ENCODE assay signal across 8 cellular contexts in genomic region chr12:49842519-49843352, GRCh38. TPM values are rescaled to one million over a fixed set of nuclear protein-coding genes. Genes with fewer than 3 reads are reported as not detected.
DNase-seq lines count a peak whose midpoint lies in the region; ATAC-seq and TF ChIP-seq lines count a peak whose summit lies in the region.

TSS of gene BCDIN3D (minus strand) at chr12:49843106. CDS start at chr12:49843087, 19 bp downstream.

- H3K4me3 ChIP-seq in PC-9 (peak within 1 kb of the TSS; percentile 69), esophagus muscularis mucosa (peak within 1 kb of the TSS; percentile 68 to 76 (median 70))

- TF ChIP-seq CTCF in PC-9 (conservative IDR thresholded peaks at IDR 0.05) (no peak), esophagus muscularis mucosa (IDR thresholded peaks at IDR 0.05) (no peak)

- POLR2A ChIA-PET in PC-9 (lab: Charles Lee; ENCODE audit: unreplicated experiment), result interaction anchor here (0.6 to 0.7 kb wide), 5 partner anchors 14 to 755 kb away, joined by 4 to 7 read pairs (median 6); partner anchors contain the start of gene NCKAP5L

- H2AFZ ChIP-seq in PC-9, result peak within 1 kb of the TSS; percentile 90

- no peaks in the 10 kb centered on the region for H3K9me3 Mint-ChIP-seq in naive B cell
- no peaks in the 10 kb centered on the region for H3K9me3 Mint-ChIP-seq in stimulated activated effector memory CD8-positive, alpha-beta T cell treated with anti-CD3 and anti-CD28 coated beads, Interleukin-12 subunit alpha, Interleukin-12 subunit beta, amount 100 ng/mL, for 72 hours

- H3K27me3 ChIP-seq in PC-9 (ENCODE audit: insufficient read depth, low read depth), result no peaks in the 10 kb centered on the region
- peaks cover 0 to 8% (median 0%) of the 10 kb centered on the region in 4 donors for H3K27me3 ChIP-seq in esophagus muscularis mucosa

- in situ Hi-C loops in KBM-7 (cut with MboI; ENCODE audit: low pct_unique_long_range_greater_than_20kb, low sequenced_read_pairs), result no loop called here

- WGBS in esophagus muscularis mucosa, result 1% methylated on average over 42 of the region's 55 CpGs

- H4K20me1 ChIP-seq in PC-9 (ENCODE audit: insufficient read depth), result no peaks in the 10 kb centered on the region

- peak; percentile 75 for ATAC-seq in GM21723 (IDR thresholded peaks at IDR 0.05; ENCODE audit: unreplicated experiment)
- ATAC-seq in naive B cell (ENCODE audit: low read depth in 2 of 2), result peak; percentile 93 to 94
- peak; percentile 94 for ATAC-seq in stimulated activated effector memory CD8-positive, alpha-beta T cell treated with anti-CD3 and anti-CD28 coated beads, Interleukin-12 subunit alpha, Interleukin-12 subunit beta, amount 100 ng/mL, for 72 hours

- DNase-seq in DMS53 (lab: John Stamatoyannopoulos, UW), result peak; percentile 97
- peak; percentile 94 for DNase-seq in KBM-7
- DNase-seq in PC-9, result peak; percentile 89 to 92
- peak; percentile 96 to 97 for DNase-seq in activated T-cell treated with anti-CD3 and anti-CD28 coated beads, Interleukin-2, amount 50 U/mL, for 48 hours
- peak; percentile 98 for DNase-seq in esophagus muscularis mucosa (ENCODE audit: extremely low spot score)
- DNase-seq in naive B cell, result peak; percentile 89
- DNase-seq in stimulated activated effector memory CD8-positive, alpha-beta T cell treated with anti-CD3 and anti-CD28 coated beads, Interleukin-12 subunit alpha, Interleukin-12 subunit beta, amount 100 ng/mL, for 72 hours (ENCODE audit: low spot score in 2 of 2), result peak; percentile 92 to 96

- intact Hi-C loops in PC-9 (cut with micrococcal nuclease; ENCODE audit: unreplicated experiment) (loop anchor here (1.0 to 2.0 kb wide), 4 partner anchors 24 to 269 kb away; partner anchors contain the start of gene ASIC1), esophagus muscularis mucosa (cut with DNase I) (no loop called here)

- peak within 1 kb of the TSS; percentile 77 for H3K27ac ChIP-seq in PC-9
- H3K27ac ChIP-seq in esophagus muscularis mucosa (replicated peaks in 1 of 4), result peak within 1 kb of the TSS; percentile 83 to 87 (median 86)

- H3F3A ChIP-seq in PC-9 (ENCODE audit: insufficient read depth, low read depth), result peaks cover 42% of the 10 kb centered on the region

- BruUV-seq in PC-9 (replicated peaks; lab: Mats Ljungman, UMichigan), result TSS peak; percentile 86

- H3K9me2 ChIP-seq in PC-9 (ENCODE audit: insufficient read depth), result no peaks in the 10 kb centered on the region

- peak within 1 kb of the TSS; percentile 81 to 98 (median 95) for H3K4me3 Mint-ChIP-seq in naive B cell
- peak within 1 kb of the TSS; percentile 91 for H3K4me3 Mint-ChIP-seq in stimulated activated effector memory CD8-positive, alpha-beta T cell treated with anti-CD3 and anti-CD28 coated beads, Interleukin-12 subunit alpha, Interleukin-12 subunit beta, amount 100 ng/mL, for 72 hours

- H3K27ac Mint-ChIP-seq in naive B cell, result peak within 1 kb of the TSS; percentile 83 to 98 (median 94)
- peak within 1 kb of the TSS; percentile 95 for H3K27ac Mint-ChIP-seq in stimulated activated effector memory CD8-positive, alpha-beta T cell treated with anti-CD3 and anti-CD28 coated beads, Interleukin-12 subunit alpha, Interleukin-12 subunit beta, amount 100 ng/mL, for 72 hours

- CTCF ChIA-PET in PC-9 (lab: Charles Lee), result interaction anchor here (0.8 kb wide), 1 partner anchor 196 kb away, joined by 3 read pairs; no protein-coding TSS in a partner anchor

- peaks cover 27 to 41% (median 39%) of the 10 kb centered on the region in 3 donors for H3K4me1 Mint-ChIP-seq in naive B cell
- peaks cover 42% of the 10 kb centered on the region for H3K4me1 Mint-ChIP-seq in stimulated activated effector memory CD8-positive, alpha-beta T cell treated with anti-CD3 and anti-CD28 coated beads, Interleukin-12 subunit alpha, Interleukin-12 subunit beta, amount 100 ng/mL, for 72 hours

- no peak for TF ChIP-seq EP300 in esophagus muscularis mucosa (IDR thresholded peaks at IDR 0.05)

- no peaks in the 10 kb centered on the region for H3K27me3 Mint-ChIP-seq in naive B cell

- peaks cover 14% of the 10 kb centered on the region for H3K79me2 ChIP-seq in PC-9 (ENCODE audit: low read depth)

- H3K9me3 ChIP-seq in PC-9 (ENCODE audit: insufficient read depth, low read depth) (no peaks in the 10 kb centered on the region), esophagus muscularis mucosa (no peaks in the 10 kb centered on the region)

- peak within 1 kb of the TSS; percentile 88 for H3K4me2 ChIP-seq in PC-9

- no peaks in the 10 kb centered on the region for H3K36me3 Mint-ChIP-seq in naive B cell
- H3K36me3 Mint-ChIP-seq in stimulated activated effector memory CD8-positive, alpha-beta T cell treated with anti-CD3 and anti-CD28 coated beads, Interleukin-12 subunit alpha, Interleukin-12 subunit beta, amount 100 ng/mL, for 72 hours, result peaks cover 13% of the 10 kb centered on the region

- peak; percentile 4 for TF ChIP-seq POLR2A in esophagus muscularis mucosa (IDR thresholded peaks at IDR 0.05; ENCODE audit: low read depth)

- H3K36me3 ChIP-seq in PC-9 (ENCODE audit: low read depth), result no peaks in the 10 kb centered on the region
- H3K36me3 ChIP-seq in esophagus muscularis mucosa, result peaks cover 0 to 5% (median 0%) of the 10 kb centered on the region in 4 donors

- H3K4me1 ChIP-seq in PC-9 (replicated peaks; ENCODE audit: insufficient read depth) (peaks cover 21% of the 10 kb centered on the region), esophagus muscularis mucosa (peaks cover 17 to 23% (median 20%) of the 10 kb centered on the region in 4 donors)

RNA-seq across cellular contexts. Expression of gene BCDIN3D, which starts in this region (rescaled TPM):
- total RNA-seq in PC-9 (2021) (2.5 and 4.7 TPM in 2 replicates), esophagus muscularis mucosa (1 to 10 TPM; 2.2 to 6.2 (median 5.5) TPM)
- 10 to 100 TPM in 1 of 6 donors, 1 to 10 TPM in 5; 7.2 to 10.7 (median 9.0) TPM for polyA plus RNA-seq in naive B cell (ENCODE audit: low read depth in 6 of 6)

Comparison
In these comparisons a context has a peak if more than half of its experiments do, and no peak if none do; other contexts are left out.
1. Peak in every context shown above with its lines: DNase-seq, ATAC-seq, H3K4me3 ChIP-seq and H3K27ac ChIP-seq.